Comparison of ENCODE assay signal across 13 cellular contexts in the genomic region with DNA sequence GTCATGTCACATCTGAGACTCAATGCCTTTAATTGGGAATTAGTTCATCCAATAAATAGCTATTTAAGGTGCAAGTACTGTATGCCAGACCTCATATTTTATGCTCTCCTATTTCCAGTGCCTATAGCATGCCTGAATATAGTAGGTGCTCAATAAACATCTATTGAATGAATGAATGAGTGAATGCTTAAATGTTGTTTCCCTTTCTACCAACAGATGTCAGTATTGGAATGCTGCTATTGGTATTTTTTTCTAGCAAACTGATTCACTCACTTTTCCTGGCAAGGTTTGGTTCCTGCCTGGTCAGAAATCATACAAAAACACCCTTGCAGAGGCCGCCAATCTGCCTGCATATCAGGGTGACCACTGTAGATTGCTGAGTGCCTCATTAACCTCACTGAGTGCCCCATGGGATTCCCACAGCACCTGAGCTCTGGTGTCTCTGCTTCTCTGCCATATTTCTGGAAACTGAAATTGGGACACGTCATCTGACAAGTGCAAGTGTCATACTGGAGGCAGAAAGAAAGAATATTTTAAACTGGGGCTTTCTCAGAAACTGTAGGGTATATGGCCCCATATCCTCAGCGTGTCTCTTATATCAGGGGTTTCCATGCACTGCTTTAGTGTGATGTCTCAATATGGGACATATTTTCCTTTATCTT.
A peak's percentile ranks its signal among the peaks of the same experiment; 100 is the strongest.
DNase-seq lines count a peak whose midpoint lies in the region; ATAC-seq and TF ChIP-seq lines count a peak whose summit lies in the region.
"Had no signal": no experiment of that assay in that cellular context is flagged by ENCODE, and none has a peak within 500 bp of the region (broad histone marks: within the 10 kb centered on the region; RNA-seq: fewer than 3 reads in every experiment).

No MANE protein-coding gene starts in this region.

- TF ChIP-seq CTCF in C4-2B (conservative IDR thresholded peaks at IDR 0.05) (peak; percentile 19; the same call in 1 of the 2 replicates), chondrocyte (IDR thresholded peaks at IDR 0.05) (peak; percentile 34), psoas muscle (IDR thresholded peaks at IDR 0.05) (no peak)

- no peak overlapping the region for H3K27ac Mint-ChIP-seq in chondrocyte (ENCODE audit: unreplicated experiment)
- H3K27ac Mint-ChIP-seq: B cell; T-helper 1 cell treated with Interleukin-12 subunit alpha and Interleukin-12 subunit beta and Interleukin-4 antibody, amounts not matched to agents 30 μg/mL and 1 μg/mL, for 36 hours had no signal

- H3K9me3 Mint-ChIP-seq in chondrocyte (ENCODE audit: low read depth), result no peaks in the 10 kb centered on the region
- H3K9me3 Mint-ChIP-seq: T-helper 1 cell treated with Interleukin-12 subunit alpha and Interleukin-12 subunit beta and Interleukin-4 antibody, amounts not matched to agents 30 μg/mL and 1 μg/mL, for 36 hours had no signal

- no peak overlapping the region for H3K4me3 Mint-ChIP-seq in chondrocyte (ENCODE audit: unreplicated experiment)
- H3K4me3 Mint-ChIP-seq: B cell; T-helper 1 cell treated with Interleukin-12 subunit alpha and Interleukin-12 subunit beta and Interleukin-4 antibody, amounts not matched to agents 30 μg/mL and 1 μg/mL, for 36 hours had no signal

- no peak for TF ChIP-seq POLR2A in erythroblast (IDR thresholded peaks at IDR 0.05; ENCODE audit: low read length)

- no peaks in the 10 kb centered on the region for H3K4me1 ChIP-seq in psoas muscle

- H3K27me3 Mint-ChIP-seq in chondrocyte (ENCODE audit: low read depth), result peaks cover 3% of the 10 kb centered on the region
- H3K27me3 Mint-ChIP-seq: B cell had no signal

- no peaks in the 10 kb centered on the region for H3K36me3 ChIP-seq in psoas muscle (ENCODE audit: insufficient read depth in 1 of 2, low read depth in 1 of 2)

- no peak overlapping the region for H3K4me3 ChIP-seq in psoas muscle

- no peak overlapping the region for H3K27ac ChIP-seq in C4-2B
- no peak overlapping the region for H3K27ac ChIP-seq in psoas muscle

- WGBS in psoas muscle, 3 donors, result 74 to 87% (median 80%) methylated on average over 3 of the region's 3 CpGs

- H3K36me3 Mint-ChIP-seq in chondrocyte (ENCODE audit: low read depth), result no peaks in the 10 kb centered on the region

- peak; percentile 77 for ATAC-seq in GM19452 (IDR thresholded peaks at IDR 0.05; ENCODE audit: unreplicated experiment)
- peak; percentile 86 for ATAC-seq in HG03095 (IDR thresholded peaks at IDR 0.05; ENCODE audit: unreplicated experiment)
- no peak for ATAC-seq in psoas muscle

- DNase-seq in chondrocyte (ENCODE audit: low spot score) (no peak), erythroblast (lab: John Stamatoyannopoulos, UW) (no peak), NCI-H2196 (lab: John Stamatoyannopoulos, UW; ENCODE audit: unreplicated experiment) (no peak), psoas muscle (no peak), CD1c-positive myeloid dendritic cell (ENCODE audit: extremely low spot score) (no peak)
- DNase-seq: activated T-cell treated with anti-CD3 and anti-CD28 coated beads, Interleukin-2, amount 50 U/mL, for 1 hour; cerebellar nuclear complex; stimulated activated CD4-positive, alpha-beta T cell treated with anti-CD3 and anti-CD28 coated beads, Interleukin-15, amount 100 ng/mL, for 24 hours had no signal

- no peaks in the 10 kb centered on the region for H3K9me3 ChIP-seq in psoas muscle

- intact Hi-C loops in psoas muscle (cut with DNase I), result no loop called here

- H3K4me1 Mint-ChIP-seq in chondrocyte (ENCODE audit: low read depth), result no peaks in the 10 kb centered on the region
- H3K4me1 Mint-ChIP-seq: B cell had no signal

- no peaks in the 10 kb centered on the region for H3K27me3 ChIP-seq in psoas muscle (ENCODE audit: insufficient read depth in 3 of 3, low read length in 2 of 3)

Comparison
In these comparisons a context has a peak if more than half of its experiments do, and no peak if none do; other contexts are left out.
1. ATAC-seq: peak in GM19452 (single experiment) and HG03095 (single experiment); none in psoas muscle (0 of 4).